Comparison of ENCODE assay signal across 1 cellular context in the genomic region with DNA sequence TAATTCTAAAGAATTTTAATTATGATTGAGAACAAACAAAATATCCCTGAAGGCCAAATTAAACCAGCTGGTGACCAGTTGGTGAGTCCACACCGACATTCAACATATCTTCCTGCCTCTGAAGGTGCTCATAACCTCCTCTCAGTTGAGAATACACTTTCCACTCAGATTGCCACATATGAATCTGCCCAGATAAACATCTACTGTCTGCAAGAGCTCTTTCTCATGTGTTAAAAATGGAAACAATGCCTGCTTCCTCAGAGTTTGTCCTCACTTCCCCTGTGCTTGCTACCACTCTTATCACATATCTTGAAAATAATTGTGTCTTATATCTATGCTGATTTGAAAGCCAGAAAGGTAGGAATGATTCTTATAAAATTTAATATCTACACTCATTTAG.
TF ChIP-seq lines count a peak whose summit lies in the region.

No MANE protein-coding gene starts in this region.

TF ChIP-seq in SK-N-SH, 30 proteins besides CTCF, POLR2A, EP300 and RAD21 (continued from another document):
- TF ChIP-seq USF2 (IDR thresholded peaks at IDR 0.05; ENCODE audit: borderline replicate concordance, low read depth, low read length) (no peak), RCOR1 (IDR thresholded peaks at IDR 0.05; ENCODE audit: low read length) (no peak), JUND (IDR thresholded peaks at IDR 0.05) (peak; percentile 67), FOXJ3 (CRISPR knock-in tag; IDR thresholded peaks at IDR 0.05) (no peak), ZBTB33 (IDR thresholded peaks at IDR 0.05; ENCODE audit: borderline replicate concordance, low read depth) (no peak), FOSL2 (IDR thresholded peaks at IDR 0.05; ENCODE audit: borderline replicate concordance, low read depth) (peak; percentile 19; the same call in 1 of the 2 replicates), NFIC (IDR thresholded peaks at IDR 0.05; ENCODE audit: borderline replicate concordance) (peak; percentile 16; the same call in 1 of the 2 replicates), TAF1 (IDR thresholded peaks at IDR 0.05; ENCODE audit: borderline replicate concordance, low read depth, low read length) (no peak), GATA2 (CRISPR knock-in tag; IDR thresholded peaks at IDR 0.05) (peak; percentile 57), GABPA (IDR thresholded peaks at IDR 0.05; ENCODE audit: low read depth) (no peak), SMC3 (IDR thresholded peaks at IDR 0.05; ENCODE audit: low read depth, low read length) (no peak), POLR2AphosphoS5 (IDR thresholded peaks at IDR 0.05; ENCODE audit: low read depth, low read length) (peak; percentile 13; the same call in 1 of the 2 replicates), REST (IDR thresholded peaks at IDR 0.05; ENCODE audit: low read depth, low read length) (no peak)
- TF ChIP-seq, protein P1, sequence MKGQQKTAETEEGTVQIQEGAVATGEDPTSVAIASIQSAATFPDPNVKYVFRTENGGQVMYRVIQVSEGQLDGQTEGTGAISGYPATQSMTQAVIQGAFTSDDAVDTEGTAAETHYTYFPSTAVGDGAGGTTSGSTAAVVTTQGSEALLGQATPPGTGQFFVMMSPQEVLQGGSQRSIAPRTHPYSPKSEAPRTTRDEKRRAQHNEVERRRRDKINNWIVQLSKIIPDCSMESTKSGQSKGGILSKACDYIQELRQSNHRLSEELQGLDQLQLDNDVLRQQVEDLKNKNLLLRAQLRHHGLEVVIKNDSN (IDR thresholded peaks at IDR 0.05; ENCODE audit: borderline replicate concordance, low read depth), result no peak
- TF ChIP-seq, protein P2, sequence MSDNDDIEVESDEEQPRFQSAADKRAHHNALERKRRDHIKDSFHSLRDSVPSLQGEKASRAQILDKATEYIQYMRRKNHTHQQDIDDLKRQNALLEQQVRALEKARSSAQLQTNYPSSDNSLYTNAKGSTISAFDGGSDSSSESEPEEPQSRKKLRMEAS (IDR thresholded peaks at IDR 0.05; ENCODE audit: low read depth), result no peak
